In the genomic region with DNA sequence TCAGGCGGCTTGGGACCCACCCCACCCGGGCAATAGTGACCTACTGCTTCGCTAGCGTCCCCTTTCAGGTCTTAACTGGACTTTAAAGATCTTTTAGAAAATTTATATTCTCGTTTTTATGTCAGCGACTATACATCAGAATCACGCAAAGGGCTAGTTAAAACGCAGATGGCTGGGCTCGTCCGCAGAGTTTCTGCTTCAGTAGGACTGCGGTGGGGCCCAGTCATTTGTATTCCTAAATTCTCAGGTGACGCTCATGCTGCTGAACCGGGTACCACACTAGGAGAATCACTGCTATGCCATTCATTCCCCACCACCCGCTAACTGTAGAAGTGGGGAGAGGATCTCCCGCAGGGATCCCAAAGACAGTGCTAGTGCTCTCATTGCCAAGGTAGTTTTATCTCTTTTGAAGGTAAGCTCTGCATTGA, we compare ENCODE assay signal across 9 cellular contexts. TPM values are rescaled to one million over a fixed set of nuclear protein-coding genes. Genes with fewer than 3 reads are reported as not detected.
DNase-seq lines count a peak whose midpoint lies in the region; TF ChIP-seq lines count a peak whose summit lies in the region.
"Had no signal": no experiment of that assay in that cellular context is flagged by ENCODE, and none has a peak within 500 bp of the region (broad histone marks: within the 10 kb centered on the region; RNA-seq: fewer than 3 reads in every experiment).

No MANE protein-coding gene starts in this region.

- no peaks in the 10 kb centered on the region; the same call in 1 of the 2 replicates for H3K9me2 ChIP-seq in PC-9 (ENCODE audit: insufficient read depth)

- no peaks in the 10 kb centered on the region for H3K79me2 ChIP-seq in PC-9 (ENCODE audit: low read depth)

- no peak for TF ChIP-seq CTCF in PC-9 (conservative IDR thresholded peaks at IDR 0.05)
- TF ChIP-seq CTCF in BE2C (IDR thresholded peaks at IDR 0.05; ENCODE audit: low read depth, low read length): no peak

- no peak for DNase-seq in activated CD4-positive, alpha-beta T cell treated with anti-CD3 and anti-CD28 coated beads, Interleukin-2, amount 10 ng/mL, durations not matched to agents 24 days and 14 days
- no peak for DNase-seq in activated CD4-positive, alpha-beta T cell treated with anti-CD3 and anti-CD28 coated beads, Interleukin-2, amount 50 U/mL, for 1 hour
- DNase-seq in PC-9 (no peak), iPS DF 6.9 (ENCODE audit: low read depth, low spot score) (no peak), NCI-H446 treated with DMSO at 0.1 percent for 48 hours (lab: John Stamatoyannopoulos, UW) (no peak), BE2C (no peak), UCSD-AML1 (lab: John Stamatoyannopoulos, UW; ENCODE audit: unreplicated experiment) (no peak)

- H3K4me3 Mint-ChIP-seq in activated CD4-positive, alpha-beta T cell treated with anti-CD3 and anti-CD28 coated beads, Interleukin-2, amount 10 ng/mL, durations not matched to agents 24 days and 14 days: peak overlapping the region; percentile 64

- peaks cover 5% of the 10 kb centered on the region for H3K36me3 Mint-ChIP-seq in activated CD4-positive, alpha-beta T cell treated with anti-CD3 and anti-CD28 coated beads, Interleukin-2, amount 10 ng/mL, durations not matched to agents 24 days and 14 days (ENCODE audit: low read depth)

- H3K9ac ChIP-seq in subcutaneous abdominal adipose tissue (ENCODE audit: low read length in 5 of 5): peak overlapping the region in 1 of 5 donors; percentile 52

- no peaks in the 10 kb centered on the region for H3K4me1 ChIP-seq in PC-9 (replicated peaks; ENCODE audit: insufficient read depth)
- H3K4me1 ChIP-seq in iPS DF 6.9 (ENCODE audit: control insufficient read depth, insufficient read depth, low read length): 0 out of 2 replicates have a peak, but pooled peaks cover 1% of the 10 kb centered on the region
- H3K4me1 ChIP-seq in subcutaneous abdominal adipose tissue (ENCODE audit: control insufficient read depth in 5 of 5, insufficient read depth in 5 of 5, low read length in 5 of 5): peaks cover 2 to 20% (median 16%) of the 10 kb centered on the region in 5 donors
- no peaks in the 10 kb centered on the region for H3K4me1 ChIP-seq in BE2C

- peak overlapping the region; percentile 76; the same call in 1 of the 2 replicates for H2AFZ ChIP-seq in PC-9

- H3K27ac Mint-ChIP-seq in activated CD4-positive, alpha-beta T cell treated with anti-CD3 and anti-CD28 coated beads, Interleukin-2, amount 10 ng/mL, durations not matched to agents 24 days and 14 days: no peak overlapping the region

- H3K36me3 ChIP-seq in PC-9 (ENCODE audit: low read depth) (no peaks in the 10 kb centered on the region), iPS DF 6.9 (ENCODE audit: control insufficient read depth, insufficient read depth, low read length) (no peaks in the 10 kb centered on the region), subcutaneous abdominal adipose tissue (ENCODE audit: control insufficient read depth in 5 of 5, insufficient read depth in 5 of 5, low read length in 5 of 5) (no peaks in the 10 kb centered on the region), BE2C (no peaks in the 10 kb centered on the region)

- no CpG with 5 or more reads among the region's 15 CpGs for WGBS in iPS DF 6.9 (ENCODE audit: insufficient coverage, insufficient read length)

- peak overlapping the region; percentile 65 for H3K4me2 ChIP-seq in PC-9

- no peaks in the 10 kb centered on the region for H3K9me3 Mint-ChIP-seq in activated CD4-positive, alpha-beta T cell treated with anti-CD3 and anti-CD28 coated beads, Interleukin-2, amount 10 ng/mL, durations not matched to agents 24 days and 14 days

- peaks cover 11% of the 10 kb centered on the region for H3K4me1 Mint-ChIP-seq in activated CD4-positive, alpha-beta T cell treated with anti-CD3 and anti-CD28 coated beads, Interleukin-2, amount 10 ng/mL, durations not matched to agents 24 days and 14 days

- POLR2A ChIA-PET in PC-9 (lab: Charles Lee; ENCODE audit: unreplicated experiment): no interaction called here

- peaks cover 50% of the 10 kb centered on the region for H3K27me3 Mint-ChIP-seq in activated CD4-positive, alpha-beta T cell treated with anti-CD3 and anti-CD28 coated beads, Interleukin-2, amount 10 ng/mL, durations not matched to agents 24 days and 14 days

- peaks cover 6% of the 10 kb centered on the region; the same call in 1 of the 2 replicates for H3F3A ChIP-seq in PC-9 (ENCODE audit: insufficient read depth, low read depth)

- H4K20me1 ChIP-seq in PC-9 (ENCODE audit: insufficient read depth): no peaks in the 10 kb centered on the region

- intact Hi-C loops in activated CD4-positive, alpha-beta T cell treated with anti-CD3 and anti-CD28 coated beads, Interleukin-2, amount 10 ng/mL, durations not matched to agents 24 days and 14 days (cut with micrococcal nuclease): no loop called here
- intact Hi-C loops in PC-9 (cut with micrococcal nuclease; ENCODE audit: unreplicated experiment): loop anchor here (5.0 kb wide), 1 partner anchor 1091 kb away; a partner anchor contains a TSS

- H3K9me3 ChIP-seq in PC-9 (ENCODE audit: insufficient read depth, low read depth) (no peaks in the 10 kb centered on the region), iPS DF 6.9 (ENCODE audit: control insufficient read depth, insufficient read depth, low read length) (no peaks in the 10 kb centered on the region), subcutaneous abdominal adipose tissue (ENCODE audit: control insufficient read depth in 5 of 5, low read length in 5 of 5) (peaks cover 0 to 3% (median 0%) of the 10 kb centered on the region in 5 donors), BE2C (no peaks in the 10 kb centered on the region)

- BruUV-seq in PC-9 (replicated peaks; lab: Mats Ljungman, UMichigan): no TSS peak

- CTCF ChIA-PET in PC-9 (lab: Charles Lee): no interaction called here

- H3K4me3 ChIP-seq in PC-9 (peak overlapping the region; percentile 54; the same call in 1 of the 2 replicates), iPS DF 6.9 (ENCODE audit: low read length) (peak overlapping the region; percentile 56; the same call in 1 of the 2 replicates), subcutaneous abdominal adipose tissue (ENCODE audit: low read depth in 1 of 5, low read length in 5 of 5) (peak overlapping the region; percentile 14 to 72 (median 29)), BE2C (ENCODE audit: low read depth, low read length) (no peak overlapping the region)

- H3K27ac ChIP-seq in PC-9: no peak overlapping the region
- no peak overlapping the region for H3K27ac ChIP-seq in iPS DF 6.9 (ENCODE audit: low read length)
- no peak overlapping the region for H3K27ac ChIP-seq in subcutaneous abdominal adipose tissue (ENCODE audit: low read depth, low read length)

- H3K27me3 ChIP-seq in PC-9 (ENCODE audit: insufficient read depth, low read depth) (peaks cover 16% of the 10 kb centered on the region; the same call in 1 of the 2 replicates), iPS DF 6.9 (ENCODE audit: control insufficient read depth, insufficient read depth, low read length) (peaks cover 8% of the 10 kb centered on the region), subcutaneous abdominal adipose tissue (ENCODE audit: control insufficient read depth in 5 of 5, insufficient read depth in 4 of 5, low read length in 5 of 5) (peaks cover 27 to 52% (median 40%) of the 10 kb centered on the region in 5 donors), BE2C (peaks cover 74% of the 10 kb centered on the region)

RNA-seq across cellular contexts. Expression of a gene that starts 12.0 kb away (rescaled TPM):
- total RNA-seq in activated CD4-positive, alpha-beta T cell treated with anti-CD3 and anti-CD28 coated beads, Interleukin-2, amount 10 ng/mL, durations not matched to agents 24 days and 14 days: not detected in 2 replicates
- total RNA-seq in PC-9 (2021): not detected in 2 replicates
- polyA plus RNA-seq in BE2C (2012; ENCODE audit: insufficient read depth, insufficient read length, low read depth): not detected
- total RNA-seq: esophagus mucosa had no signal
